ENCODE assay signal across 8 cellular contexts in the genomic region with DNA sequence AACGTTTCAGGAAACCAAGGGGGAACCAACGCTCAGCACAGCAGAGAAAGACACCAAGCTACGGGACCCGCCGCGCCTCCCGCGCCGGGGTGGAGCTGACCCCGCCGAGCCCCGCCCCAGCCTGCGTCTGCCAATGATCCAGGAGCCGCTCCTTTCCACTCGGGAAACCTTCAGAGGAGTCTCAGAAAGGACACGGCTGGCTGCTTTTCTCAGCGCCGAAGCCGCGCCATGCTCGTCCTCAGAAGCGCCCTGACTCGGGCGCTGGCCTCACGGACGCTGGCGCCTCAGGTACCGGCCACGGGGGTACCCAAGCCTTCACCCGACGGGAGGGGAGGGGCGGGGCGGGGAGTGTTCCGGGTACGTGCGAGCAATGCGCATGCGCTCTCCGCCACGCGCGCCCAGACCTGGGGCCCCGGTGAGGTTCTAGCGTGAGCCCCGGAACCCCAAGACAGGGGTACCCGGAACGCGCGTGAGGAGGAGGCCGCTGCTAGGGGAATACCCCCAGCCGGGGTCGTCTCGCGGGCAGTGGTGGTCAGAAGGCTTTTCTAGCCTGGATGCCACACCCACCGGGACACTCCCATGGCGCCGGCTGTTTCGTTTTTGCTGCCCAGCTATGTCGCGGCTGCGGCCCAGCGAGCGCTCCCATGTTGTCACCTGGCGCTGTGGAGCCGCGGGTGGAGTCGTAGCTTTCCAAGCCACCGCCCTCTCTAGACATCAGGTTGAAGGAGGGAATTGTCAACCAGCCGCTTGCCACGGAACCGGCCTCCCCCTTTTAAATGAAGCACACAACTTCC. TPM values are rescaled to one million over a fixed set of nuclear protein-coding genes. Genes with fewer than 3 reads are reported as not detected.
DNase-seq lines count a peak whose midpoint lies in the region; ATAC-seq and TF ChIP-seq lines count a peak whose summit lies in the region.

A gene (plus strand): TSS at position 119 of the 794 bp plus-strand sequence. CDS start 110 bp downstream, at position 229.

- TF ChIP-seq POLR2A in breast epithelium (IDR thresholded peaks at IDR 0.05) = no peak

- peak within 1 kb of the TSS; percentile 76 for H3K27ac ChIP-seq in ACC112 (ENCODE audit: low read depth, low read length)
- peak within 1 kb of the TSS; percentile 91 for H3K27ac ChIP-seq in WERI-Rb-1
- H3K27ac ChIP-seq in breast epithelium = peak within 1 kb of the TSS; percentile 88 to 94
- H3K27ac ChIP-seq in smooth muscle cell (ENCODE audit: low read depth) = peak within 1 kb of the TSS; percentile 55

- H3K79me2 ChIP-seq in ACC112 (ENCODE audit: control insufficient read depth, insufficient read depth, low read length, unreplicated experiment) = peaks cover 23% of the 10 kb centered on the region
- H3K79me2 ChIP-seq in smooth muscle cell (ENCODE audit: low read depth) = peaks cover 12% of the 10 kb centered on the region

- intact Hi-C loops in breast epithelium (cut with DNase I; ENCODE audit: low total_unique reads) = no loop called here

- H3K27me3 ChIP-seq in ACC112 (ENCODE audit: insufficient read depth, low read length) (no peaks in the 10 kb centered on the region), WERI-Rb-1 (ENCODE audit: insufficient read depth, low read depth, severe bottlenecking) (no peaks in the 10 kb centered on the region), breast epithelium (no peaks in the 10 kb centered on the region), smooth muscle cell (ENCODE audit: low read depth) (no peaks in the 10 kb centered on the region)

- TF ChIP-seq CTCF in WERI-Rb-1 (IDR thresholded peaks at IDR 0.05; ENCODE audit: low read depth, low read length) (peak; percentile 20; the same call in 1 of the 2 replicates), breast epithelium (IDR thresholded peaks at IDR 0.05) (no peak), smooth muscle cell (IDR thresholded peaks at IDR 0.05; ENCODE audit: borderline replicate concordance, insufficient read depth, poor library complexity, severe bottlenecking) (no peak)

- no peaks in the 10 kb centered on the region for H3K9me3 ChIP-seq in WERI-Rb-1 (ENCODE audit: severe bottlenecking)
- H3K9me3 ChIP-seq in breast epithelium = no peaks in the 10 kb centered on the region
- no peaks in the 10 kb centered on the region for H3K9me3 ChIP-seq in smooth muscle cell (replicated peaks; ENCODE audit: low read depth)

- H4K20me1 ChIP-seq in smooth muscle cell (ENCODE audit: low read depth) = no peaks in the 10 kb centered on the region

- peak within 1 kb of the TSS; percentile 78 for H3K9ac ChIP-seq in smooth muscle cell (ENCODE audit: low read depth)

- H3K4me3 ChIP-seq in ACC112 (ENCODE audit: low read depth, low read length) = peak within 1 kb of the TSS; percentile 97
- H3K4me3 ChIP-seq in WERI-Rb-1 (ENCODE audit: low read depth, low read length) = peak within 1 kb of the TSS; percentile 98
- peak within 1 kb of the TSS; percentile 69 to 81 (median 76) for H3K4me3 ChIP-seq in breast epithelium
- H3K4me3 ChIP-seq in smooth muscle cell = peak within 1 kb of the TSS; percentile 96

- H3K4me2 ChIP-seq in smooth muscle cell = peak within 1 kb of the TSS; percentile 93

- H2AFZ ChIP-seq in ACC112 (ENCODE audit: low read length, unreplicated experiment) (peak within 1 kb of the TSS; percentile 99), smooth muscle cell (ENCODE audit: low read depth) (peak within 1 kb of the TSS; percentile 100)

- DNase-seq in NCI-H2196 treated with DMSO at 0.1 percent for 48 hours (lab: John Stamatoyannopoulos, UW; ENCODE audit: unreplicated experiment) = peak; percentile 76
- peak; percentile 93 for DNase-seq in WERI-Rb-1
- DNase-seq in breast epithelium (ENCODE audit: low spot score in 2 of 2) = peak; percentile 70 to 82
- DNase-seq in iPS-NIHi7 (ENCODE audit: extremely low spot score) = peak; percentile 82
- peak; percentile 85 for DNase-seq in smooth muscle cell (lab: John Stamatoyannopoulos, UW; ENCODE audit: unreplicated experiment)

- H3K4me1 ChIP-seq in ACC112 (ENCODE audit: control insufficient read depth, insufficient read depth, low read length, unreplicated experiment) (peaks cover 9% of the 10 kb centered on the region), breast epithelium (peaks cover 0 to 4% of the 10 kb centered on the region in 2 donors), smooth muscle cell (ENCODE audit: low read depth) (no peaks in the 10 kb centered on the region)

- whole genome bisulfite sequencing in smooth muscle cell (ENCODE audit: low lambda C conversion rate) = under 1% methylated on average over 68 of the region's 71 CpGs

- H3K36me3 ChIP-seq in ACC112 (ENCODE audit: insufficient read depth, low read length) (peaks cover 13% of the 10 kb centered on the region), WERI-Rb-1 (peaks cover 5% of the 10 kb centered on the region), breast epithelium (no peaks in the 10 kb centered on the region), smooth muscle cell (ENCODE audit: low read depth) (peaks cover under 1% of the 10 kb centered on the region)

- ATAC-seq in GM18861 (IDR thresholded peaks at IDR 0.05; ENCODE audit: unreplicated experiment) (peak; percentile 73), HG03095 (IDR thresholded peaks at IDR 0.05; ENCODE audit: unreplicated experiment) (peak; percentile 84)

- no peaks in the 10 kb centered on the region for H3F3A ChIP-seq in smooth muscle cell (ENCODE audit: low read depth)

RNA-seq across cellular contexts. Expression of the gene that starts here (rescaled TPM):
- total RNA-seq in breast epithelium (10 to 100 TPM; 23.1 to 28.2 (median 26.6) TPM), smooth muscle cell (31.4 and 41.9 TPM in 2 replicates)
- 24.3 and 29.3 TPM in 2 replicates for polyA plus RNA-seq in smooth muscle cell

Comparison
In these comparisons a context has a peak if more than half of its experiments do, and no peak if none do; other contexts are left out.
1. Peak in every context shown above with its lines: DNase-seq, ATAC-seq, H3K4me3 ChIP-seq and H3K27ac ChIP-seq.